Comparison of ENCODE assay signal across 1 cellular context in the genomic region with DNA sequence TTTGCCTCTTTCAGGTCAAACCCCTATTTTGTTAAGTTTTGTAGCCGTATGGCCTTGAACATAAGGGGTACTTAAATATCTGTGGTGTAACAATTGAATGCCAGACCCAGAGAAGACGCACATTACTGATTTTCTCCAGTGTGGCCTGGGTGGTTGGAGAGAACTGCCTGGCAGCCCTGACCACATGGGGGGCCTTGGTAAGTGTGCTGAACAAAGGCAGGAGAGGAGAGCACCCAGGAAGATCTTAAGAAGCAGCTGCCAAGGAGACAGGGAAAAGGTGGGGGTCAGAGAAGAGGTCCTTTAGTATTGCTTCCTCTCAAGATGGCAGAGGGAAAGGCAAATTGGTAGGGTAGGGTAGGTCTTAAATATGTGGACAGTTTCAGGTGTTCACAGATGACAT.
TF ChIP-seq lines count a peak whose summit lies in the region.

No MANE protein-coding gene starts in this region.

TF ChIP-seq in GM23338, 12 proteins besides CTCF, POLR2A, EP300 and RAD21 (continued from another document):
- TF ChIP-seq, protein P1, sequence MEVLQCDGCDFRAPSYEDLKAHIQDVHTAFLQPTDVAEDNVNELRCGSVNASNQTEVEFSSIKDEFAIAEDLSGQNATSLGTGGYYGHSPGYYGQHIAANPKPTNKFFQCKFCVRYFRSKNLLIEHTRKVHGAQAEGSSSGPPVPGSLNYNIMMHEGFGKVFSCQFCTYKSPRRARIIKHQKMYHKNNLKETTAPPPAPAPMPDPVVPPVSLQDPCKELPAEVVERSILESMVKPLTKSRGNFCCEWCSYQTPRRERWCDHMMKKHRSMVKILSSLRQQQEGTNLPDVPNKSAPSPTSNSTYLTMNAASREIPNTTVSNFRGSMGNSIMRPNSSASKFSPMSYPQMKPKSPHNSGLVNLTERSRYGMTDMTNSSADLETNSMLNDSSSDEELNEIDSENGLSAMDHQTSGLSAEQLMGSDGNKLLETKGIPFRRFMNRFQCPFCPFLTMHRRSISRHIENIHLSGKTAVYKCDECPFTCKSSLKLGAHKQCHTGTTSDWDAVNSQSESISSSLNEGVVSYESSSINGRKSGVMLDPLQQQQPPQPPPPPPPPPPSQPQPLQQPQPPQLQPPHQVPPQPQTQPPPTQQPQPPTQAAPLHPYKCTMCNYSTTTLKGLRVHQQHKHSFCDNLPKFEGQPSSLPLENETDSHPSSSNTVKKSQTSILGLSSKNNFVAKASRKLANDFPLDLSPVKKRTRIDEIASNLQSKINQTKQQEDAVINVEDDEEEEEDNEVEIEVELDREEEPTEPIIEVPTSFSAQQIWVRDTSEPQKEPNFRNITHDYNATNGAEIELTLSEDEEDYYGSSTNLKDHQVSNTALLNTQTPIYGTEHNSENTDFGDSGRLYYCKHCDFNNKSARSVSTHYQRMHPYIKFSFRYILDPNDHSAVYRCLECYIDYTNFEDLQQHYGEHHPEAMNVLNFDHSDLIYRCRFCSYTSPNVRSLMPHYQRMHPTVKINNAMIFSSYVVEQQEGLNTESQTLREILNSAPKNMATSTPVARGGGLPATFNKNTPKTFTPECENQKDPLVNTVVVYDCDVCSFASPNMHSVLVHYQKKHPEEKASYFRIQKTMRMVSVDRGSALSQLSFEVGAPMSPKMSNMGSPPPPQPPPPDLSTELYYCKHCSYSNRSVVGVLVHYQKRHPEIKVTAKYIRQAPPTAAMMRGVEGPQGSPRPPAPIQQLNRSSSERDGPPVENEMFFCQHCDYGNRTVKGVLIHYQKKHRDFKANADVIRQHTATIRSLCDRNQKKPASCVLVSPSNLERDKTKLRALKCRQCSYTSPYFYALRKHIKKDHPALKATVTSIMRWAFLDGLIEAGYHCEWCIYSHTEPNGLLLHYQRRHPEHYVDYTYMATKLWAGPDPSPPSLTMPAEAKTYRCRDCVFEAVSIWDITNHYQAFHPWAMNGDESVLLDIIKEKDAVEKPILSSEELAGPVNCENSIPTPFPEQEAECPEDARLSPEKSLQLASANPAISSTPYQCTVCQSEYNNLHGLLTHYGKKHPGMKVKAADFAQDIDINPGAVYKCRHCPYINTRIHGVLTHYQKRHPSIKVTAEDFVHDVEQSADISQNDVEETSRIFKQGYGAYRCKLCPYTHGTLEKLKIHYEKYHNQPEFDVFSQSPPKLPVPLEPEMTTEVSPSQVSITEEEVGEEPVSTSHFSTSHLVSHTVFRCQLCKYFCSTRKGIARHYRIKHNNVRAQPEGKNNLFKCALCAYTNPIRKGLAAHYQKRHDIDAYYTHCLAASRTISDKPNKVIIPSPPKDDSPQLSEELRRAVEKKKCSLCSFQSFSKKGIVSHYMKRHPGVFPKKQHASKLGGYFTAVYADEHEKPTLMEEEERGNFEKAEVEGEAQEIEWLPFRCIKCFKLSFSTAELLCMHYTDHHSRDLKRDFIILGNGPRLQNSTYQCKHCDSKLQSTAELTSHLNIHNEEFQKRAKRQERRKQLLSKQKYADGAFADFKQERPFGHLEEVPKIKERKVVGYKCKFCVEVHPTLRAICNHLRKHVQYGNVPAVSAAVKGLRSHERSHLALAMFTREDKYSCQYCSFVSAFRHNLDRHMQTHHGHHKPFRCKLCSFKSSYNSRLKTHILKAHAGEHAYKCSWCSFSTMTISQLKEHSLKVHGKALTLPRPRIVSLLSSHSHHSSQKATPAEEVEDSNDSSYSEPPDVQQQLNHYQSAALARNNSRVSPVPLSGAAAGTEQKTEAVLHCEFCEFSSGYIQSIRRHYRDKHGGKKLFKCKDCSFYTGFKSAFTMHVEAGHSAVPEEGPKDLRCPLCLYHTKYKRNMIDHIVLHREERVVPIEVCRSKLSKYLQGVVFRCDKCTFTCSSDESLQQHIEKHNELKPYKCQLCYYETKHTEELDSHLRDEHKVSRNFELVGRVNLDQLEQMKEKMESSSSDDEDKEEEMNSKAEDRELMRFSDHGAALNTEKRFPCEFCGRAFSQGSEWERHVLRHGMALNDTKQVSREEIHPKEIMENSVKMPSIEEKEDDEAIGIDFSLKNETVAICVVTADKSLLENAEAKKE (CRISPR knock-in tag; IDR thresholded peaks at IDR 0.05), result no peak
- TF ChIP-seq EZH2 (IDR thresholded peaks at IDR 0.05; ENCODE audit: low read depth, unreplicated experiment), result no peak
- TF ChIP-seq ZNF331 (CRISPR knock-in tag; IDR thresholded peaks at IDR 0.05; ENCODE audit: low read depth), result no peak
- TF ChIP-seq, protein P2, sequence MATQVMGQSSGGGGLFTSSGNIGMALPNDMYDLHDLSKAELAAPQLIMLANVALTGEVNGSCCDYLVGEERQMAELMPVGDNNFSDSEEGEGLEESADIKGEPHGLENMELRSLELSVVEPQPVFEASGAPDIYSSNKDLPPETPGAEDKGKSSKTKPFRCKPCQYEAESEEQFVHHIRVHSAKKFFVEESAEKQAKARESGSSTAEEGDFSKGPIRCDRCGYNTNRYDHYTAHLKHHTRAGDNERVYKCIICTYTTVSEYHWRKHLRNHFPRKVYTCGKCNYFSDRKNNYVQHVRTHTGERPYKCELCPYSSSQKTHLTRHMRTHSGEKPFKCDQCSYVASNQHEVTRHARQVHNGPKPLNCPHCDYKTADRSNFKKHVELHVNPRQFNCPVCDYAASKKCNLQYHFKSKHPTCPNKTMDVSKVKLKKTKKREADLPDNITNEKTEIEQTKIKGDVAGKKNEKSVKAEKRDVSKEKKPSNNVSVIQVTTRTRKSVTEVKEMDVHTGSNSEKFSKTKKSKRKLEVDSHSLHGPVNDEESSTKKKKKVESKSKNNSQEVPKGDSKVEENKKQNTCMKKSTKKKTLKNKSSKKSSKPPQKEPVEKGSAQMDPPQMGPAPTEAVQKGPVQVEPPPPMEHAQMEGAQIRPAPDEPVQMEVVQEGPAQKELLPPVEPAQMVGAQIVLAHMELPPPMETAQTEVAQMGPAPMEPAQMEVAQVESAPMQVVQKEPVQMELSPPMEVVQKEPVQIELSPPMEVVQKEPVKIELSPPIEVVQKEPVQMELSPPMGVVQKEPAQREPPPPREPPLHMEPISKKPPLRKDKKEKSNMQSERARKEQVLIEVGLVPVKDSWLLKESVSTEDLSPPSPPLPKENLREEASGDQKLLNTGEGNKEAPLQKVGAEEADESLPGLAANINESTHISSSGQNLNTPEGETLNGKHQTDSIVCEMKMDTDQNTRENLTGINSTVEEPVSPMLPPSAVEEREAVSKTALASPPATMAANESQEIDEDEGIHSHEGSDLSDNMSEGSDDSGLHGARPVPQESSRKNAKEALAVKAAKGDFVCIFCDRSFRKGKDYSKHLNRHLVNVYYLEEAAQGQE (IDR thresholded peaks at IDR 0.05; ENCODE audit: unreplicated experiment), result no peak
- no peak for TF ChIP-seq STAT1 (IDR thresholded peaks at IDR 0.05; ENCODE audit: unreplicated experiment)
TF ChIP-seq in GM23338: peak in this region for 0.
